1 cellular context compared by ENCODE assay signal in genomic region chr16:72960101-72960500, GRCh38.
TF ChIP-seq lines count a peak whose summit lies in the region.

No MANE protein-coding gene starts in this region.

TF ChIP-seq in IMR-90, 13 proteins besides CTCF, POLR2A, EP300 and RAD21 (continued from another document):
- TF ChIP-seq ELK1 (IDR thresholded peaks at IDR 0.05; ENCODE audit: borderline replicate concordance, low read depth, low read length) (no peak), MAFK (IDR thresholded peaks at IDR 0.05; ENCODE audit: low read depth, low read length) (no peak), USF2 (IDR thresholded peaks at IDR 0.05; ENCODE audit: low read depth, low read length) (no peak), BHLHE40 (IDR thresholded peaks at IDR 0.05; ENCODE audit: low read depth, low read length) (no peak), MAZ (IDR thresholded peaks at IDR 0.05; ENCODE audit: borderline replicate concordance, low read depth, low read length) (no peak), MXI1 (IDR thresholded peaks at IDR 0.05; ENCODE audit: borderline replicate concordance, low read depth, low read length) (no peak), RFX5 (IDR thresholded peaks at IDR 0.05; ENCODE audit: low read depth, low read length) (no peak), NFE2L2 (IDR thresholded peaks at IDR 0.05; ENCODE audit: low read depth, low read length) (no peak), SMC3 (IDR thresholded peaks at IDR 0.05; ENCODE audit: low read depth, low read length) (no peak), RCOR1 (IDR thresholded peaks at IDR 0.05; ENCODE audit: insufficient replicate concordance, low read length) (no peak), FOS (IDR thresholded peaks at IDR 0.05; ENCODE audit: low read depth, low read length) (no peak), CEBPB (IDR thresholded peaks at IDR 0.05; ENCODE audit: low read depth, low read length) (no peak)
